In genomic region chr1:7481194-7481593, GRCh38 we compare ENCODE assay signal across 8 cellular contexts.
"Had no signal": no experiment of that assay in that cellular context is flagged by ENCODE, and none has a peak within 500 bp of the region (broad histone marks: within the 10 kb centered on the region; RNA-seq: fewer than 3 reads in every experiment).

No MANE protein-coding gene starts in this region.

- H3K4me3 ChIP-seq: GM23338, K562 had no signal

- DNase-seq: H9, HCEC 1CT, HFFc6, KG1 had no signal

- H2AFZ ChIP-seq: GM23338 had no signal

- H3K4me2 ChIP-seq: GM23338 had no signal

- H3K27ac ChIP-seq: HL-60 had no signal

- ATAC-seq: GM23338, HepG2, K562 had no signal
